In genomic region chr11:62806611-62807121, GRCh38 we compare ENCODE assay signal across 9 cellular contexts. TPM values are rescaled to one million over a fixed set of nuclear protein-coding genes. Genes with fewer than 3 reads are reported as not detected.
A peak's percentile ranks its signal among the peaks of the same experiment; 100 is the strongest.
DNase-seq lines count a peak whose midpoint lies in the region; ATAC-seq and TF ChIP-seq lines count a peak whose summit lies in the region.
"Had no signal": no experiment of that assay in that cellular context is flagged by ENCODE, and none has a peak within 500 bp of the region (broad histone marks: within the 10 kb centered on the region; RNA-seq: fewer than 3 reads in every experiment).

No MANE protein-coding gene starts in this region.

- H3K4me3 ChIP-seq in HEK293 (ENCODE audit: low read depth, low read length) (no peak overlapping the region), fibroblast of mammary gland (ENCODE audit: control insufficient read depth, low read depth, low read length) (no peak overlapping the region), gastrocnemius medialis (peak overlapping the region; percentile 62 to 95 (median 78))

- peak; percentile 82 to 83 for ATAC-seq in gastrocnemius medialis
- no peak for ATAC-seq in HG03159 (IDR thresholded peaks at IDR 0.05; ENCODE audit: unreplicated experiment)
- ATAC-seq in GM21737 (IDR thresholded peaks at IDR 0.05; ENCODE audit: unreplicated experiment), result no peak

- POLR2A ChIA-PET in HEK293 (lab: Yijun Ruan, JAX), result interaction anchor here (0.5 to 3.5 kb wide), 12 partner anchors 10 to 79 kb away, joined by 3 to 25 read pairs (median 7); partner anchors contain the start of genes POLR2G, STX5, TEX54 and TMEM179B

- in situ Hi-C loops in gastrocnemius medialis (cut with MboI; ENCODE audit: low sequenced_read_pairs in 4 of 4), result no loop called here

- DNase-seq in SKM-1 (lab: John Stamatoyannopoulos, UW; ENCODE audit: unreplicated experiment) (peak; percentile 65), fibroblast of mammary gland (ENCODE audit: low read depth) (peak; percentile 55), gastrocnemius medialis (peak; percentile 73 to 85), COLO829 (ENCODE audit: low spot score) (no peak), middle frontal gyrus (ENCODE audit: extremely low spot score, low spot score) (no peak)

- intact Hi-C loops in gastrocnemius medialis (cut with DNase I; ENCODE audit: low total_unique reads), result loop anchor here (2.0 kb wide), 1 partner anchor 26 kb away; the partner anchor contains the start of genes STX5 and TEX54

- TF ChIP-seq POLR2A in gastrocnemius medialis (IDR thresholded peaks at IDR 0.05), result peak in 1 of 2 donors; percentile 26

- H3K36me3 ChIP-seq in HEK293 (ENCODE audit: control insufficient read depth in 2 of 2, insufficient read depth in 1 of 2, low read length in 2 of 2) (peaks cover 11 to 27% of the 10 kb centered on the region in 2 experiments), gastrocnemius medialis (peaks cover 0 to 21% of the 10 kb centered on the region in 2 donors)

- CTCF ChIA-PET in HEK293 (lab: Yijun Ruan, JAX), result interaction anchor here (0.7 to 0.9 kb wide), 2 partner anchors 15 to 28 kb away, joined by 4 read pairs; no protein-coding TSS in a partner anchor

- no peak for TF ChIP-seq CTCF in HEK293 (tag by site-specific recombination; IDR thresholded peaks at IDR 0.05)
- TF ChIP-seq CTCF in fibroblast of mammary gland (conservative IDR thresholded peaks at IDR 0.05; ENCODE audit: control insufficient read depth, insufficient read depth, low read depth, low read length), result no peak
- no peak for TF ChIP-seq CTCF in gastrocnemius medialis (IDR thresholded peaks at IDR 0.05 in 4 of 5, conservative IDR thresholded peaks at IDR 0.05 in 1 of 5)

- no peaks in the 10 kb centered on the region for H3K9me3 ChIP-seq in HEK293 (ENCODE audit: control insufficient read depth, insufficient read depth, low read depth, low read length)
- H3K9me3 ChIP-seq in gastrocnemius medialis, result no peaks in the 10 kb centered on the region

- H3K4me1 ChIP-seq in HEK293 (ENCODE audit: control insufficient read depth, insufficient read depth, low read length) (no peaks in the 10 kb centered on the region), gastrocnemius medialis (peaks cover 24 to 28% of the 10 kb centered on the region in 2 donors)

- H3K27ac ChIP-seq in HEK293 (ENCODE audit: extremely low read depth, low read depth, low read length) (no peak overlapping the region), gastrocnemius medialis (peak overlapping the region; percentile 91 to 98 (median 94))

- H3K27me3 ChIP-seq in gastrocnemius medialis, result no peaks in the 10 kb centered on the region

TF ChIP-seq in HEK293, 187 proteins besides CTCF, POLR2A, EP300 and RAD21:
- peak; percentile 76 for TF ChIP-seq ZBTB48 (tag by site-specific recombination; IDR thresholded peaks at IDR 0.05)
- no peak for TF ChIP-seq ZNF48 (tag by site-specific recombination; IDR thresholded peaks at IDR 0.05)
- TF ChIP-seq GLIS1 (tag by site-specific recombination; IDR thresholded peaks at IDR 0.05), result peak; percentile 67
- TF ChIP-seq ZSCAN5A (tag by site-specific recombination; IDR thresholded peaks at IDR 0.05), result no peak
- no peak for TF ChIP-seq YY2 (tag by site-specific recombination; IDR thresholded peaks at IDR 0.05)
- TF ChIP-seq ZNF777 (tag by site-specific recombination; IDR thresholded peaks at IDR 0.05; ENCODE audit: borderline replicate concordance), result no peak
- TF ChIP-seq GLIS2 (tag by site-specific recombination; IDR thresholded peaks at IDR 0.05), result no peak
- no peak for TF ChIP-seq ZNF707 (tag by site-specific recombination; IDR thresholded peaks at IDR 0.05)
- TF ChIP-seq TRIM28 (IDR thresholded peaks at IDR 0.05; ENCODE audit: borderline replicate concordance, low read length), result no peak
- TF ChIP-seq ZNF157 (tag by site-specific recombination; IDR thresholded peaks at IDR 0.05), result no peak
- TF ChIP-seq HIC1 (tag by site-specific recombination; IDR thresholded peaks at IDR 0.05), result no peak
- TF ChIP-seq ZNF530 (tag by site-specific recombination; IDR thresholded peaks at IDR 0.05; ENCODE audit: low read depth), result no peak
- TF ChIP-seq ZNF791 (tag by site-specific recombination; IDR thresholded peaks at IDR 0.05), result no peak
- TF ChIP-seq PRDM10 (tag by site-specific recombination; IDR thresholded peaks at IDR 0.05), result peak; percentile 36; the same call in 1 of the 2 replicates
- no peak for TF ChIP-seq ZBTB20 (tag by site-specific recombination; IDR thresholded peaks at IDR 0.05)
- TF ChIP-seq ZNF18 (tag by site-specific recombination; IDR thresholded peaks at IDR 0.05), result no peak
- no peak for TF ChIP-seq SCRT1 (tag by site-specific recombination; IDR thresholded peaks at IDR 0.05; ENCODE audit: borderline replicate concordance)
- TF ChIP-seq ZNF561 (tag by site-specific recombination; IDR thresholded peaks at IDR 0.05; ENCODE audit: borderline replicate concordance), result no peak
- no peak for TF ChIP-seq ZNF138 (tag by site-specific recombination; IDR thresholded peaks at IDR 0.05; ENCODE audit: borderline replicate concordance)
- 0 out of 2 replicates have a peak, but pooled peaks have one; percentile 6 for TF ChIP-seq PRDM1 (tag by site-specific recombination; IDR thresholded peaks at IDR 0.05)
- TF ChIP-seq ZBTB1 (tag by site-specific recombination; IDR thresholded peaks at IDR 0.05), result no peak

RNA-seq across cellular contexts. Expression of gene NXF1, which starts 1.4 kb away (rescaled TPM):
- total RNA-seq in gastrocnemius medialis, result 10 to 100 TPM; 27.2 to 47.1 (median 46.1) TPM

RNA-seq across cellular contexts. Expression of gene TMEM223, which starts 14.9 kb away (rescaled TPM):
- total RNA-seq in gastrocnemius medialis, result 10 to 100 TPM; 17.1 to 41.6 (median 23.8) TPM

RNA-seq across cellular contexts. Expression of gene TMEM179B, which starts 19.5 kb away (rescaled TPM):
- total RNA-seq in gastrocnemius medialis, result 10 to 100 TPM; 26.3 to 52.5 (median 44.3) TPM

RNA-seq across cellular contexts. Expression of gene STX5, which starts 25.2 kb away (rescaled TPM):
- total RNA-seq in gastrocnemius medialis, result 10 to 100 TPM; 16.2 to 26.0 (median 24.9) TPM

RNA-seq across cellular contexts. Expression of gene TEX54, which starts 26.0 kb away (rescaled TPM):
- total RNA-seq in gastrocnemius medialis, result not detected
- total RNA-seq: epithelial cell of proximal tubule had no signal

Comparison
In these comparisons a context has a peak if more than half of its experiments do, and no peak if none do; other contexts are left out.
1. H3K4me3 ChIP-seq: peak in gastrocnemius medialis (4 of 4); none in HEK293 (single experiment) and fibroblast of mammary gland (single experiment).
2. DNase-seq: peak in SKM-1 (single experiment), fibroblast of mammary gland (single experiment) and gastrocnemius medialis (2 of 2); none in COLO829 (single experiment) and middle frontal gyrus (single experiment).
3. ATAC-seq: peak in gastrocnemius medialis (2 of 2); none in HG03159 (single experiment) and GM21737 (single experiment).